19 cellular contexts compared by ENCODE assay signal in genomic region chr2:86290596-86291327, GRCh38. TPM values are rescaled to one million over a fixed set of nuclear protein-coding genes. Genes with fewer than 3 reads are reported as not detected.
A peak's percentile ranks its signal among the peaks of the same experiment; 100 is the strongest.
DNase-seq lines count a peak whose midpoint lies in the region; ATAC-seq and TF ChIP-seq lines count a peak whose summit lies in the region.
"Had no signal": no experiment of that assay in that cellular context is flagged by ENCODE, and none has a peak within 500 bp of the region (broad histone marks: within the 10 kb centered on the region; RNA-seq: fewer than 3 reads in every experiment).

No MANE protein-coding gene starts in this region.

- no peak for ATAC-seq in GM21515 (IDR thresholded peaks at IDR 0.05; ENCODE audit: unreplicated experiment)
- ATAC-seq: activated CD4-positive, alpha-beta T cell treated with anti-CD3 and anti-CD28 coated beads for 36 hours; CD8-positive, alpha-beta T cell; lower lobe of right lung; natural killer cell treated with Interleukin-12 subunit alpha and Interleukin-12 subunit beta and Interleukin-15 and Interleukin-18, amount 100 ng/mL, for 72 hours; stimulated activated naive CD8-positive, alpha-beta T cell treated with anti-CD3 and anti-CD28 coated beads, Interleukin-15, amount 100 ng/mL, for 72 hours had no signal

- H3K4me1 Mint-ChIP-seq in glutamatergic neuron (ENCODE audit: low read depth, unreplicated experiment) (peaks cover 42% of the 10 kb centered on the region), nephron progenitor cell (peaks cover 22% of the 10 kb centered on the region), chondrocyte (ENCODE audit: low read depth) (peaks cover 3% of the 10 kb centered on the region)
- H3K4me1 Mint-ChIP-seq: activated CD4-positive, alpha-beta T cell treated with anti-CD3 and anti-CD28 coated beads for 36 hours; stimulated activated naive CD8-positive, alpha-beta T cell treated with anti-CD3 and anti-CD28 coated beads, Interleukin-15, amount 100 ng/mL, for 72 hours had no signal

- H3K36me3 ChIP-seq in hepatocyte (replicated peaks; ENCODE audit: insufficient read depth, low read depth): no peaks in the 10 kb centered on the region
- H3K36me3 ChIP-seq: lower lobe of right lung, SJSA1 had no signal

- no peak overlapping the region for H3K27ac ChIP-seq in hepatocyte
- H3K27ac ChIP-seq: KMS-11, lower lobe of right lung, SJSA1 had no signal

- no peaks in the 10 kb centered on the region for H3K79me2 ChIP-seq in hepatocyte

- H3K27me3 Mint-ChIP-seq in glutamatergic neuron (ENCODE audit: unreplicated experiment): peaks cover 3% of the 10 kb centered on the region
- H3K27me3 Mint-ChIP-seq in nephron progenitor cell (ENCODE audit: low read depth, poor library complexity): peaks cover 13% of the 10 kb centered on the region
- peaks cover 18% of the 10 kb centered on the region for H3K27me3 Mint-ChIP-seq in chondrocyte (ENCODE audit: low read depth)

- no peaks in the 10 kb centered on the region for H4K20me1 ChIP-seq in hepatocyte (ENCODE audit: insufficient read depth, poor library complexity, severe bottlenecking)

- H3K36me3 Mint-ChIP-seq in glutamatergic neuron (ENCODE audit: unreplicated experiment) (no peaks in the 10 kb centered on the region), nephron progenitor cell (ENCODE audit: low read depth) (no peaks in the 10 kb centered on the region), chondrocyte (ENCODE audit: low read depth) (no peaks in the 10 kb centered on the region)
- H3K36me3 Mint-ChIP-seq: CD8-positive, alpha-beta T cell; natural killer cell treated with Interleukin-12 subunit alpha and Interleukin-12 subunit beta and Interleukin-15 and Interleukin-18, amount 100 ng/mL, for 72 hours had no signal

- H3K27ac Mint-ChIP-seq in glutamatergic neuron (ENCODE audit: unreplicated experiment) (peak overlapping the region; percentile 85), nephron progenitor cell (no peak overlapping the region), chondrocyte (ENCODE audit: unreplicated experiment) (no peak overlapping the region)
- H3K27ac Mint-ChIP-seq: activated CD4-positive, alpha-beta T cell treated with anti-CD3 and anti-CD28 coated beads for 36 hours; CD8-positive, alpha-beta T cell; endodermal cell; natural killer cell treated with Interleukin-12 subunit alpha and Interleukin-12 subunit beta and Interleukin-15 and Interleukin-18, amount 100 ng/mL, for 72 hours; stimulated activated naive CD8-positive, alpha-beta T cell treated with anti-CD3 and anti-CD28 coated beads, Interleukin-15, amount 100 ng/mL, for 72 hours had no signal

- H3K9me3 ChIP-seq in hepatocyte (ENCODE audit: low read depth): no peaks in the 10 kb centered on the region
- H3K9me3 ChIP-seq: lower lobe of right lung, SJSA1 had no signal

- H3K4me1 ChIP-seq in hepatocyte (ENCODE audit: insufficient read depth): no peaks in the 10 kb centered on the region
- H3K4me1 ChIP-seq: lower lobe of right lung, SJSA1 had no signal

- H3K9me3 Mint-ChIP-seq in glutamatergic neuron (ENCODE audit: unreplicated experiment) (peaks cover 13% of the 10 kb centered on the region), nephron progenitor cell (no peaks in the 10 kb centered on the region), chondrocyte (ENCODE audit: low read depth) (no peaks in the 10 kb centered on the region)
- H3K9me3 Mint-ChIP-seq: CD8-positive, alpha-beta T cell; endodermal cell; natural killer cell treated with Interleukin-12 subunit alpha and Interleukin-12 subunit beta and Interleukin-15 and Interleukin-18, amount 100 ng/mL, for 72 hours; stimulated activated naive CD8-positive, alpha-beta T cell treated with anti-CD3 and anti-CD28 coated beads, Interleukin-15, amount 100 ng/mL, for 72 hours had no signal

- no peaks in the 10 kb centered on the region for H3K9me2 ChIP-seq in hepatocyte (replicated peaks; ENCODE audit: insufficient read depth)

- H3K4me3 ChIP-seq in hepatocyte: no peak overlapping the region
- H3K4me3 ChIP-seq: lower lobe of right lung, SJSA1 had no signal

- 64% methylated on average over 5 of the region's 5 CpGs for WGBS in hepatocyte (ENCODE audit: low lambda C conversion rate, missing lambda C conversion rate)

- no peak for TF ChIP-seq CTCF in glutamatergic neuron (IDR thresholded peaks at IDR 0.05; ENCODE audit: partially characterized antibody, unreplicated experiment)
- no peak for TF ChIP-seq CTCF in nephron progenitor cell (IDR thresholded peaks at IDR 0.05)
- TF ChIP-seq CTCF in hepatocyte (IDR thresholded peaks at IDR 0.05; ENCODE audit: poor library complexity): no peak
- no peak for TF ChIP-seq CTCF in chondrocyte (IDR thresholded peaks at IDR 0.05)

- DNase-seq in Daoy (ENCODE audit: low read depth) (peak; percentile 72), OCI-M1 (lab: John Stamatoyannopoulos, UW) (peak; percentile 4), glutamatergic neuron (peak; percentile 74), nephron progenitor cell (peak; percentile 20), hepatocyte (ENCODE audit: low spot score) (no peak), chondrocyte (ENCODE audit: low spot score) (no peak), NCI-H2196 treated with DMSO at 0.1 percent for 48 hours (lab: John Stamatoyannopoulos, UW; ENCODE audit: unreplicated experiment) (no peak)
- DNase-seq: activated CD4-positive, alpha-beta T cell treated with anti-CD3 and anti-CD28 coated beads for 36 hours; activated gamma-delta T cell treated with Interleukin-2 at 50 U/mL for 16 hours; CD8-positive, alpha-beta T cell; endodermal cell; lower lobe of right lung; NCI-H1092; right cardiac atrium; stimulated activated naive CD8-positive, alpha-beta T cell treated with anti-CD3 and anti-CD28 coated beads, Interleukin-15, amount 100 ng/mL, for 72 hours had no signal

- H3K4me2 ChIP-seq in hepatocyte: no peak overlapping the region
- H3K4me2 ChIP-seq: KMS-11 had no signal

- H3K4me3 Mint-ChIP-seq in glutamatergic neuron (ENCODE audit: unreplicated experiment): peak overlapping the region; percentile 77
- no peak overlapping the region for H3K4me3 Mint-ChIP-seq in nephron progenitor cell
- no peak overlapping the region for H3K4me3 Mint-ChIP-seq in chondrocyte (ENCODE audit: unreplicated experiment)
- H3K4me3 Mint-ChIP-seq: activated CD4-positive, alpha-beta T cell treated with anti-CD3 and anti-CD28 coated beads for 36 hours; CD8-positive, alpha-beta T cell; endodermal cell; natural killer cell treated with Interleukin-12 subunit alpha and Interleukin-12 subunit beta and Interleukin-15 and Interleukin-18, amount 100 ng/mL, for 72 hours; stimulated activated naive CD8-positive, alpha-beta T cell treated with anti-CD3 and anti-CD28 coated beads, Interleukin-15, amount 100 ng/mL, for 72 hours had no signal

- no peaks in the 10 kb centered on the region for H3K27me3 ChIP-seq in hepatocyte

- no peak overlapping the region for H2AFZ ChIP-seq in hepatocyte

RNA-seq across cellular contexts. Expression of gene REEP1, which starts 46.7 kb away (rescaled TPM):
- 4.1 TPM in 2 replicates for total RNA-seq in Daoy (2014; rRNA removed; shearing (Covaris generic))
- 167 TPM for total RNA-seq in glutamatergic neuron (ENCODE audit: unreplicated experiment)
- 24.2 and 26.5 TPM in 2 replicates for total RNA-seq in hepatocyte
- polyA plus RNA-seq in hepatocyte: 20.8 and 21.5 TPM in 2 replicates
- total RNA-seq in chondrocyte: 2.4 to 3.1 TPM (median 2.6 TPM) in 3 replicates
- total RNA-seq: CD8-positive, alpha-beta T cell; natural killer cell treated with Interleukin-12 subunit alpha and Interleukin-12 subunit beta and Interleukin-15 and Interleukin-18, amount 100 ng/mL, for 72 hours had no signal

Comparison
In these comparisons a context has a peak if more than half of its experiments do, and no peak if none do; other contexts are left out.
1. DNase-seq: peak in Daoy (single experiment), OCI-M1 (single experiment), glutamatergic neuron (single experiment) and nephron progenitor cell (single experiment); none in hepatocyte (single experiment), chondrocyte (single experiment) and NCI-H2196 treated with DMSO at 0.1 percent for 48 hours (single experiment).